In the genomic region with DNA sequence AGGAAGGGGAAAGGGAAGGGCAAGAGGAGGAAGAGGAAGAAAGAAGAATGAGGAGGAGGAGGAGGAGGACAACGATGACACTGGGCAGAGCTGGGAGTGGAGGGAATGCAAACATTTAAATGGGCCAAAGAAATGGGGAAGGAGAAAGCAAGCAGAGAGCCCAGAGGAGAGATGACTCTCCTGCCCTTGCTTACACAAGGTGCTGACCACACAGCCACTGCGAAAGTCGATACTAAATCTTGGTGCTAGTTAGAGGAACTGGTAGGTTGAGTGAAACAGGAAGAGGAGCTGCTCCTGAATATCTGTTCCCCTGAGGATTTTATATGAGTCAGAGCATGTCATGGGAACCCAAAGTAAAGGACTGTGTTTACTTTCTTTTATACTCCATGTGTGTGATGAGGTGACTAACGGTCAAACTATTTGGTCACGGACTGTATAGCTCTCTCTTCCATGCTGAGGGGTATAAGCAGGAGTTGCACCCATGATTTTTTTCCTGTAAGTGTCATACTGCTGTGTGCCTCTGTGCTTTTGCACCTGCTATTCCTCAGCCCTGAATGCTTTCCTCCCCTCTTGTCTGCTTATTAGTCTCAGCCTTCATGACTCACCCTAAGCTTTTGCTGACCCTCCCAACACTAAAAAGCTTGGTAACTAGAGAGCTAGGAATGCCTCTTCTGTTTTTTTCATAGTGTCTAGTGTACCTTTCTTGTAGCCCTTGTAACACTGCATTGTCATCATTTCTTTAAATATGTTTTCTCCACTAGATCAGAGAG, we compare ENCODE assay signal across 8 cellular contexts.
DNase-seq lines count a peak whose midpoint lies in the region; ATAC-seq and TF ChIP-seq lines count a peak whose summit lies in the region.

No MANE protein-coding gene starts in this region.

- ATAC-seq in GM21528 (IDR thresholded peaks at IDR 0.05; ENCODE audit: low FRiP score, unreplicated experiment) = peak; percentile 94

- TF ChIP-seq CTCF in GM06990 (IDR thresholded peaks at IDR 0.05; ENCODE audit: insufficient read depth, low read length, poor library complexity, severe bottlenecking) = no peak
- no peak for TF ChIP-seq CTCF in fibroblast of pulmonary artery (IDR thresholded peaks at IDR 0.05; ENCODE audit: low read length, missing control alignments)
- no peak for TF ChIP-seq CTCF in retinal pigment epithelial cell (conservative IDR thresholded peaks at IDR 0.05; ENCODE audit: low read depth, low read length)

- H3K27me3 ChIP-seq in GM06990 (replicated peaks; ENCODE audit: control insufficient read depth, insufficient read depth, low read length) = no peaks in the 10 kb centered on the region

- H3K4me3 ChIP-seq in GM06990 (replicated peaks; ENCODE audit: low read depth, low read length) (no peak overlapping the region), fibroblast of pulmonary artery (replicated peaks; ENCODE audit: low read depth, low read length) (peak overlapping the region; percentile 22), retinal pigment epithelial cell (ENCODE audit: low read length) (no peak overlapping the region)

- DNase-seq in GM06990 (ENCODE audit: extremely low read depth, insufficient read length) = peak; percentile 48
- DNase-seq in HPDE6-E6E7 (ENCODE audit: extremely low spot score) = peak; percentile 91
- peak; percentile 59 for DNase-seq in SHP77 treated with DMSO at 0.1 percent for 48 hours (lab: John Stamatoyannopoulos, UW)
- peak; percentile 93 for DNase-seq in fibroblast of pulmonary artery (ENCODE audit: low read depth)
- peak; percentile 94 for DNase-seq in retinal pigment epithelial cell (ENCODE audit: low read depth)
- DNase-seq in stimulated activated naive CD4-positive, alpha-beta T cell treated with Interleukin-2 at 50 U/mL for 16 hours (lab: John Stamatoyannopoulos, UW) = no peak
- DNase-seq in stimulated activated CD8-positive, alpha-beta memory T cell treated with anti-CD3 and anti-CD28 coated beads, Interleukin-4, amount 100 ng/mL, for 48 hours = no peak

- no peaks in the 10 kb centered on the region for H3K36me3 ChIP-seq in GM06990 (ENCODE audit: control insufficient read depth, insufficient read depth, low read length)

Comparison
In these comparisons a context has a peak if more than half of its experiments do, and no peak if none do; other contexts are left out.
1. DNase-seq: peak in GM06990 (single experiment), HPDE6-E6E7 (single experiment), SHP77 treated with DMSO at 0.1 percent for 48 hours (single experiment), fibroblast of pulmonary artery (single experiment) and retinal pigment epithelial cell (single experiment); none in stimulated activated naive CD4-positive, alpha-beta T cell treated with Interleukin-2 at 50 U/mL for 16 hours (single experiment) and stimulated activated CD8-positive, alpha-beta memory T cell treated with anti-CD3 and anti-CD28 coated beads, Interleukin-4, amount 100 ng/mL, for 48 hours (single experiment).